Comparison of ENCODE assay signal across 1 cellular context in the genomic region with DNA sequence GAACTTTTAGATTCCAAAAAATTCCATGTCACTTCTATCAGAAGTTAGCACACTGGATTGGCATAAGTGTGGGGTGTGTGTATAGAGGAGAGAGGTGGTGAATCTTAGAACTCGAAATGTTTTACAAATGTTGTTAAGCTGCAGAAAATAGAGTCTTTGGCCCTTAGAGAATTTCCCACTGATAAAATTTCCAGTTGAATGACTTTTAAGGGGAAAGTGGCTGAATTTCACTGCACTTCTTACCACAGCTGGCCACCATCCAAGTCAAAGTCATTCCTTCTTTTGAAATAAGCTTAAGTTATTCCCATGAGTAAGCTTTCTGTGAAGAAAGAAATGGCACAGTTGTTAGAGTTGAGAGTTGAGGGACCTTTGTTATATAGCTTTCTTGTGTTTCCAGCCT.
TF ChIP-seq lines count a peak whose summit lies in the region.

No MANE protein-coding gene starts in this region.

TF ChIP-seq in SK-N-SH, 30 proteins besides CTCF, POLR2A, EP300 and RAD21 (continued from another document):
- TF ChIP-seq ELF1 (IDR thresholded peaks at IDR 0.05), result no peak
